In genomic region chr15:52527898-52528464, GRCh38 we compare ENCODE assay signal across 8 cellular contexts. TPM values are rescaled to one million over a fixed set of nuclear protein-coding genes. Genes with fewer than 3 reads are reported as not detected.
DNase-seq lines count a peak whose midpoint lies in the region; ATAC-seq lines count a peak whose summit lies in the region.

No MANE protein-coding gene starts in this region.

- no CpG with 5 or more reads among the region's 24 CpGs for WGBS in mesendoderm (ENCODE audit: extremely low coverage, insufficient coverage, low lambda C conversion rate)

- peaks cover 10% of the 10 kb centered on the region for H3K27me3 ChIP-seq in mesendoderm (ENCODE audit: insufficient read depth, low read length, poor library complexity)

- peak overlapping the region; percentile 79 for H3K56ac ChIP-seq in mesendoderm (ENCODE audit: low read length)

- no peak overlapping the region for H2BK15ac ChIP-seq in mesendoderm (replicated peaks; ENCODE audit: low read depth)

- H3K36me3 ChIP-seq in KOPT-K1 (ENCODE audit: insufficient read depth, low read length) (no peaks in the 10 kb centered on the region), mesendoderm (ENCODE audit: control insufficient read depth, insufficient read depth, low read length) (no peaks in the 10 kb centered on the region)

- H3K4ac ChIP-seq in mesendoderm (ENCODE audit: low read depth, low read length), result no peak overlapping the region

- peak overlapping the region; percentile 55 for H3K4me3 ChIP-seq in mesendoderm (ENCODE audit: low read length)

- H3K27ac ChIP-seq in KOPT-K1 (ENCODE audit: low read depth, low read length, poor library complexity, severe bottlenecking) (peak overlapping the region; percentile 60), mesendoderm (ENCODE audit: low read depth, low read length) (no peak overlapping the region)

- no peak overlapping the region for H4K5ac ChIP-seq in mesendoderm (ENCODE audit: low read length)

- H3K79me1 ChIP-seq in mesendoderm (ENCODE audit: low read length), result no peaks in the 10 kb centered on the region

- ATAC-seq in GM18508 (IDR thresholded peaks at IDR 0.05; ENCODE audit: insufficient read depth, unreplicated experiment) (peak; percentile 10), GM19452 (IDR thresholded peaks at IDR 0.05; ENCODE audit: unreplicated experiment) (no peak)

- H2BK5ac ChIP-seq in mesendoderm (ENCODE audit: low read length), result no peak overlapping the region

- no peak overlapping the region for H3K18ac ChIP-seq in mesendoderm (ENCODE audit: low read length)

- peak overlapping the region; percentile 72 for H3K9ac ChIP-seq in mesendoderm (ENCODE audit: low read length)

- H4K8ac ChIP-seq in mesendoderm (ENCODE audit: low read depth, low read length), result no peak overlapping the region

- DNase-seq in 8988T, result peak; percentile 20
- DNase-seq in activated CD4-positive, alpha-beta T cell treated with anti-CD3 and anti-CD28 coated beads, Interleukin-2, amount 50 U/mL, for 48 hours, result peak; percentile 54 to 65
- DNase-seq in effector CD4-positive, alpha-beta T cell, result peak; percentile 32
- peak; percentile 34 for DNase-seq in mesendoderm
- peak; percentile 28 for DNase-seq in stimulated activated CD8-positive, alpha-beta memory T cell treated with anti-CD3 and anti-CD28 coated beads, Interleukin-4, amount 100 ng/mL, for 24 hours (ENCODE audit: low read depth)

- no peak overlapping the region for H2AK5ac ChIP-seq in mesendoderm (ENCODE audit: low read length)

- H3K4me2 ChIP-seq in mesendoderm (ENCODE audit: low read length), result peak overlapping the region; percentile 63

- H3K79me2 ChIP-seq in mesendoderm (ENCODE audit: control insufficient read depth, insufficient read depth, low read length), result no peaks in the 10 kb centered on the region

- H3K9me3 ChIP-seq in KOPT-K1 (ENCODE audit: insufficient read depth, low read length, poor library complexity, severe bottlenecking), result no peaks in the 10 kb centered on the region

- no peak overlapping the region for H3K23ac ChIP-seq in mesendoderm (ENCODE audit: low read length)

- H2BK120ac ChIP-seq in mesendoderm (ENCODE audit: low read depth, low read length), result no peak overlapping the region

- peaks cover 5% of the 10 kb centered on the region for H3K4me1 ChIP-seq in mesendoderm (ENCODE audit: control insufficient read depth, low read depth, low read length)

RNA-seq across cellular contexts. Expression of gene MYO5A, which starts 0.7 kb away (rescaled TPM):
- polyA plus RNA-seq in mesendoderm (2013, experiment 1 of 2), result 7.5 TPM
- polyA plus RNA-seq in mesendoderm (2013, experiment 2 of 2), result 8.2 TPM

RNA-seq across cellular contexts. Expression of gene ARPP19, which starts 40.8 kb away (rescaled TPM):
- polyA plus RNA-seq in mesendoderm (2013, experiment 1 of 2), result 99.8 TPM
- 99.5 TPM for polyA plus RNA-seq in mesendoderm (2013, experiment 2 of 2)
